In genomic region chr17:78186689-78187595, GRCh38 we compare ENCODE assay signal across 8 cellular contexts.
DNase-seq lines count a peak whose midpoint lies in the region; ATAC-seq and TF ChIP-seq lines count a peak whose summit lies in the region.

TSS of gene AFMID (plus strand) at chr17:78187362. CDS start at chr17:78187371, 9 bp downstream.
TSS of gene TK1 (minus strand) at chr17:78187052. CDS start at chr17:78186994, 58 bp downstream.

- peak; percentile 73 for ATAC-seq in GM21526 (IDR thresholded peaks at IDR 0.05; ENCODE audit: low FRiP score, unreplicated experiment)

- peak; percentile 77 for TF ChIP-seq POLR2A in erythroblast (IDR thresholded peaks at IDR 0.05; ENCODE audit: low read length)

- H3K4me1 ChIP-seq in mucosa of stomach (ENCODE audit: control insufficient read depth, insufficient read depth, low read length) = peaks cover 45% of the 10 kb centered on the region

- H3K36me3 ChIP-seq in mucosa of stomach (ENCODE audit: control insufficient read depth, insufficient read depth, low read length) = peaks cover 5% of the 10 kb centered on the region

- H3K27me3 ChIP-seq in mucosa of stomach (ENCODE audit: control insufficient read depth, insufficient read depth, low read length) = no peaks in the 10 kb centered on the region

- H3K4me3 ChIP-seq in mucosa of stomach (ENCODE audit: low read length) = peak within 1 kb of the TSS; percentile 77

- H3K9me3 ChIP-seq in mucosa of stomach (ENCODE audit: control insufficient read depth, low read length) = no peaks in the 10 kb centered on the region

- H3K9ac ChIP-seq in mucosa of stomach (ENCODE audit: low read length) = peak within 1 kb of the TSS; percentile 59

- DNase-seq in DMS153 (lab: John Stamatoyannopoulos, UW) = peak; percentile 88
- peak; percentile 96 for DNase-seq in HuH-7.5 (ENCODE audit: low spot score)
- peak; percentile 61 for DNase-seq in OCI-M2 (lab: John Stamatoyannopoulos, UW; ENCODE audit: unreplicated experiment)
- peak; percentile 54 for DNase-seq in activated T-cell treated with anti-CD3 and anti-CD28 coated beads for 4 hours
- peak; percentile 98 to 99 for DNase-seq in erythroblast (lab: John Stamatoyannopoulos, UW)
- DNase-seq in stimulated activated CD8-positive, alpha-beta memory T cell treated with anti-CD3 and anti-CD28 coated beads, Interleukin-7, amount 100 ng/mL, for 1 hour (ENCODE audit: low read depth in 2 of 2) = peak; percentile 53 to 58

Comparison
In these comparisons a context has a peak if more than half of its experiments do, and no peak if none do; other contexts are left out.
1. Peak in every context shown above with its lines: DNase-seq, ATAC-seq and H3K4me3 ChIP-seq.